Comparison of ENCODE assay signal across 8 cellular contexts in genomic region chr4:1721003-1721665, GRCh38. TPM values are rescaled to one million over a fixed set of nuclear protein-coding genes. Genes with fewer than 3 reads are reported as not detected.
DNase-seq lines count a peak whose midpoint lies in the region; ATAC-seq, FAIRE-seq and TF ChIP-seq lines count a peak whose summit lies in the region.

TSS of gene TACC3 (plus strand) at chr4:1721521. CDS start at chr4:1723422, 1,901 bp downstream.
TSS of gene TMEM129 (minus strand) at chr4:1721323. CDS start at chr4:1720837, 486 bp downstream.

- DNase-seq in GM23248 (peak; percentile 98), Karpas-422 (peak; percentile 99), RCC 7860 (ENCODE audit: low spot score) (peak; percentile 88), esophagus muscularis mucosa (ENCODE audit: extremely low spot score) (peak; percentile 99)
- DNase-seq in activated T-cell treated with anti-CD3 and anti-CD28 coated beads, Interleukin-2, amount 50 U/mL, for 72 hours = peak; percentile 93 to 96
- peak; percentile 88 to 91 for DNase-seq in stimulated activated CD8-positive, alpha-beta memory T cell treated with anti-CD3 and anti-CD28 coated beads, Interleukin-7, amount 100 ng/mL, for 4 hours (ENCODE audit: low read depth in 2 of 2)

- peak; percentile 85 to 88 for ATAC-seq in activated T-cell treated with anti-CD3 and anti-CD28 coated beads, Interleukin-2, amount 50 U/mL, for 72 hours (replicated peaks in 1 of 2)

- H3K4me3 Mint-ChIP-seq in activated T-cell treated with anti-CD3 and anti-CD28 coated beads, Interleukin-2, amount 50 U/mL, for 72 hours = peak within 1 kb of the TSS; percentile 98 to 99

- peak within 1 kb of the TSS; percentile 91 for H3K4me2 ChIP-seq in DOHH2 (ENCODE audit: low read length)
- peak within 1 kb of the TSS; percentile 90 for H3K4me2 ChIP-seq in GM23248 (ENCODE audit: unreplicated experiment)
- peak within 1 kb of the TSS; percentile 97 for H3K4me2 ChIP-seq in Karpas-422 (ENCODE audit: low read depth, low read length, poor library complexity, severe bottlenecking)

- H3K9me3 ChIP-seq in DOHH2 (ENCODE audit: control insufficient read depth, insufficient read depth, low read length) (no peaks in the 10 kb centered on the region), GM23248 (ENCODE audit: low read depth) (no peaks in the 10 kb centered on the region), Karpas-422 (ENCODE audit: low read length) (no peaks in the 10 kb centered on the region), esophagus muscularis mucosa (no peaks in the 10 kb centered on the region), muscle layer of duodenum (ENCODE audit: control insufficient read depth in 1 of 2, low read length in 2 of 2) (no peaks in the 10 kb centered on the region)

- H3F3A ChIP-seq in DOHH2 (ENCODE audit: control insufficient read depth, insufficient read depth) = peaks cover 33% of the 10 kb centered on the region
- no peaks in the 10 kb centered on the region for H3F3A ChIP-seq in GM23248 (ENCODE audit: insufficient read depth)

- FAIRE-seq in RCC 7860 (lab: Jason Lieb, UNC) = no peak

- TF ChIP-seq POLR2A in esophagus muscularis mucosa (IDR thresholded peaks at IDR 0.05; ENCODE audit: low read depth) = no peak

- peak within 1 kb of the TSS; percentile 99 for H3K27ac Mint-ChIP-seq in activated T-cell treated with anti-CD3 and anti-CD28 coated beads, Interleukin-2, amount 50 U/mL, for 72 hours

- peak within 1 kb of the TSS; percentile 85 for H3K9ac ChIP-seq in GM23248
- H3K9ac ChIP-seq in Karpas-422 (ENCODE audit: low read length) = peak within 1 kb of the TSS; percentile 93

- peaks cover 78% of the 10 kb centered on the region for H3K36me3 ChIP-seq in DOHH2 (ENCODE audit: control insufficient read depth, low read length)
- no peaks in the 10 kb centered on the region for H3K36me3 ChIP-seq in GM23248 (ENCODE audit: low read depth)
- peaks cover 17% of the 10 kb centered on the region; the same call in 1 of the 2 replicates for H3K36me3 ChIP-seq in Karpas-422 (ENCODE audit: insufficient read depth, low read length)
- H3K36me3 ChIP-seq in esophagus muscularis mucosa = peaks cover 20 to 48% (median 36%) of the 10 kb centered on the region in 4 donors
- peaks cover 5 to 19% of the 10 kb centered on the region in 2 donors for H3K36me3 ChIP-seq in muscle layer of duodenum (ENCODE audit: control insufficient read depth in 1 of 2, insufficient read depth in 2 of 2, low read length in 2 of 2)

- H3K4me3 ChIP-seq in DOHH2 (ENCODE audit: low read length) (peak within 1 kb of the TSS; percentile 92), GM23248 (peak within 1 kb of the TSS; percentile 92), Karpas-422 (ENCODE audit: low read length) (peak within 1 kb of the TSS; percentile 82), esophagus muscularis mucosa (peak within 1 kb of the TSS; percentile 74 to 96 (median 84)), muscle layer of duodenum (ENCODE audit: low read depth in 1 of 2, low read length in 2 of 2) (peak within 1 kb of the TSS; percentile 82)

- H3K27ac ChIP-seq in DOHH2 (ENCODE audit: low read depth, low read length) = peak within 1 kb of the TSS; percentile 96
- peak within 1 kb of the TSS; percentile 73 for H3K27ac ChIP-seq in GM23248
- H3K27ac ChIP-seq in Karpas-422 (ENCODE audit: low read length) = peak within 1 kb of the TSS; percentile 87
- peak within 1 kb of the TSS; percentile 92 to 99 (median 96) for H3K27ac ChIP-seq in esophagus muscularis mucosa (replicated peaks in 1 of 4)
- H3K27ac ChIP-seq in muscle layer of duodenum (ENCODE audit: low read length) = peak within 1 kb of the TSS; percentile 63

- no peaks in the 10 kb centered on the region for H3K27me3 ChIP-seq in DOHH2 (ENCODE audit: control insufficient read depth, low read length)
- no peaks in the 10 kb centered on the region for H3K27me3 ChIP-seq in GM23248 (replicated peaks; ENCODE audit: insufficient read depth)
- H3K27me3 ChIP-seq in Karpas-422 (ENCODE audit: low read length) = no peaks in the 10 kb centered on the region
- no peaks in the 10 kb centered on the region for H3K27me3 ChIP-seq in esophagus muscularis mucosa
- H3K27me3 ChIP-seq in muscle layer of duodenum (ENCODE audit: low read depth, low read length) = no peaks in the 10 kb centered on the region

- H3K9me2 ChIP-seq in DOHH2 (replicated peaks; ENCODE audit: control insufficient read depth, low read length) (no peaks in the 10 kb centered on the region), GM23248 (ENCODE audit: insufficient read depth) (no peaks in the 10 kb centered on the region), Karpas-422 (replicated peaks; ENCODE audit: insufficient read depth, low read length) (no peaks in the 10 kb centered on the region)

- in situ Hi-C loops in GM23248 (cut with MboI) = no loop called here

- TF ChIP-seq EP300 in esophagus muscularis mucosa (IDR thresholded peaks at IDR 0.05) = no peak

- peaks cover 70% of the 10 kb centered on the region for H3K4me1 Mint-ChIP-seq in activated T-cell treated with anti-CD3 and anti-CD28 coated beads, Interleukin-2, amount 50 U/mL, for 72 hours (ENCODE audit: low read depth)

- no peaks in the 10 kb centered on the region for H3K27me3 Mint-ChIP-seq in activated T-cell treated with anti-CD3 and anti-CD28 coated beads, Interleukin-2, amount 50 U/mL, for 72 hours (ENCODE audit: low read depth)

- 0 to 3% methylated on average over 31 to 49 of the region's 83 CpGs for WGBS in GM23248 (ENCODE audit: low coverage in 1 of 2, low lambda C conversion rate in 2 of 2, missing lambda C conversion rate in 2 of 2), 2 experiments
- 0% methylated on average over 29 of the region's 83 CpGs for WGBS in esophagus muscularis mucosa

- no peak for TF ChIP-seq CTCF in DOHH2 (IDR thresholded peaks at IDR 0.05; ENCODE audit: low read depth, low read length, poor library complexity, severe bottlenecking)
- no peak for TF ChIP-seq CTCF in esophagus muscularis mucosa (IDR thresholded peaks at IDR 0.05)

- peaks cover 75% of the 10 kb centered on the region for H3K4me1 ChIP-seq in DOHH2 (ENCODE audit: control insufficient read depth, low read length)
- peaks cover 11% of the 10 kb centered on the region; the same call in 1 of the 2 replicates for H3K4me1 ChIP-seq in GM23248 (ENCODE audit: insufficient read depth)
- H3K4me1 ChIP-seq in Karpas-422 (ENCODE audit: low read length) = peaks cover 46% of the 10 kb centered on the region
- peaks cover 41 to 66% (median 54%) of the 10 kb centered on the region in 4 donors for H3K4me1 ChIP-seq in esophagus muscularis mucosa
- H3K4me1 ChIP-seq in muscle layer of duodenum (ENCODE audit: control insufficient read depth in 1 of 2, insufficient read depth in 2 of 2, low read length in 2 of 2) = peaks cover 0 to 36% of the 10 kb centered on the region in 2 donors

- intact Hi-C loops in esophagus muscularis mucosa (cut with DNase I) = loop anchor here (10.0 kb wide), 1 partner anchor 366 kb away; no protein-coding TSS in a partner anchor

- H2AFZ ChIP-seq in GM23248 (peak within 1 kb of the TSS; percentile 79), Karpas-422 (ENCODE audit: low read length) (0 out of 2 replicates have a peak within 1 kb of the TSS, but pooled peaks have one; percentile 50)

- no peaks in the 10 kb centered on the region for H3K9me3 Mint-ChIP-seq in activated T-cell treated with anti-CD3 and anti-CD28 coated beads, Interleukin-2, amount 50 U/mL, for 72 hours

- H3K79me2 ChIP-seq in DOHH2 (ENCODE audit: control insufficient read depth, low read length) (peaks cover 89% of the 10 kb centered on the region), GM23248 (ENCODE audit: insufficient read depth) (peaks cover 87% of the 10 kb centered on the region), Karpas-422 (ENCODE audit: low read length) (peaks cover 71% of the 10 kb centered on the region)

- H4K20me1 ChIP-seq in DOHH2 (ENCODE audit: control insufficient read depth, insufficient read depth, low read depth, low read length) (peaks cover 26% of the 10 kb centered on the region), GM23248 (ENCODE audit: insufficient read depth) (no peaks in the 10 kb centered on the region), Karpas-422 (ENCODE audit: insufficient read depth, low read depth, low read length) (peaks cover 29% of the 10 kb centered on the region)

- H3K36me3 Mint-ChIP-seq in activated T-cell treated with anti-CD3 and anti-CD28 coated beads, Interleukin-2, amount 50 U/mL, for 72 hours (ENCODE audit: insufficient read depth in 2 of 2) = peaks cover 17 to 34% of the 10 kb centered on the region in 2 donors

RNA-seq across cellular contexts. Expression of gene TACC3, which starts in this region (rescaled TPM):
- total RNA-seq in GM23248 (2014; rRNA removed; shearing (Covaris generic)) = 3.8 and 9.7 TPM in 2 replicates
- 18.2 and 21.1 TPM in 2 replicates for polyA plus RNA-seq in GM23248 (2016; fragmentation: Nextera tagmentation; extraction: Ambion mirVana)
- 22.0 and 37.6 TPM in 2 replicates for total RNA-seq in Karpas-422 (2014; rRNA removed; shearing (Covaris generic); ENCODE audit: low replicate concordance)
- 100 to 1,000 TPM; 172 to 206 TPM for total RNA-seq in activated T-cell treated with anti-CD3 and anti-CD28 coated beads, Interleukin-2, amount 50 U/mL, for 72 hours
- total RNA-seq in esophagus muscularis mucosa = 1 to 10 TPM; 2.5 to 8.8 (median 5.8) TPM

RNA-seq across cellular contexts. Expression of gene TMEM129, which starts in this region (rescaled TPM):
- total RNA-seq in GM23248 (2014; rRNA removed; shearing (Covaris generic)) = 55.4 and 80.2 TPM in 2 replicates
- polyA plus RNA-seq in GM23248 (2016; fragmentation: Nextera tagmentation; extraction: Ambion mirVana) = 32.6 and 35.7 TPM in 2 replicates
- 21.8 and 39.4 TPM in 2 replicates for total RNA-seq in Karpas-422 (2014; rRNA removed; shearing (Covaris generic); ENCODE audit: low replicate concordance)
- total RNA-seq in activated T-cell treated with anti-CD3 and anti-CD28 coated beads, Interleukin-2, amount 50 U/mL, for 72 hours = 10 to 100 TPM; 20.4 to 22.1 TPM
- 100 to 1,000 TPM in 1 of 4 donors, 10 to 100 TPM in 3; 59.3 to 101 (median 72.6) TPM for total RNA-seq in esophagus muscularis mucosa

Comparison
In these comparisons a context has a peak if more than half of its experiments do, and no peak if none do; other contexts are left out.
1. Peak in every context shown above with its lines: DNase-seq, ATAC-seq, H3K4me3 ChIP-seq and H3K27ac ChIP-seq.